In the genomic region with DNA sequence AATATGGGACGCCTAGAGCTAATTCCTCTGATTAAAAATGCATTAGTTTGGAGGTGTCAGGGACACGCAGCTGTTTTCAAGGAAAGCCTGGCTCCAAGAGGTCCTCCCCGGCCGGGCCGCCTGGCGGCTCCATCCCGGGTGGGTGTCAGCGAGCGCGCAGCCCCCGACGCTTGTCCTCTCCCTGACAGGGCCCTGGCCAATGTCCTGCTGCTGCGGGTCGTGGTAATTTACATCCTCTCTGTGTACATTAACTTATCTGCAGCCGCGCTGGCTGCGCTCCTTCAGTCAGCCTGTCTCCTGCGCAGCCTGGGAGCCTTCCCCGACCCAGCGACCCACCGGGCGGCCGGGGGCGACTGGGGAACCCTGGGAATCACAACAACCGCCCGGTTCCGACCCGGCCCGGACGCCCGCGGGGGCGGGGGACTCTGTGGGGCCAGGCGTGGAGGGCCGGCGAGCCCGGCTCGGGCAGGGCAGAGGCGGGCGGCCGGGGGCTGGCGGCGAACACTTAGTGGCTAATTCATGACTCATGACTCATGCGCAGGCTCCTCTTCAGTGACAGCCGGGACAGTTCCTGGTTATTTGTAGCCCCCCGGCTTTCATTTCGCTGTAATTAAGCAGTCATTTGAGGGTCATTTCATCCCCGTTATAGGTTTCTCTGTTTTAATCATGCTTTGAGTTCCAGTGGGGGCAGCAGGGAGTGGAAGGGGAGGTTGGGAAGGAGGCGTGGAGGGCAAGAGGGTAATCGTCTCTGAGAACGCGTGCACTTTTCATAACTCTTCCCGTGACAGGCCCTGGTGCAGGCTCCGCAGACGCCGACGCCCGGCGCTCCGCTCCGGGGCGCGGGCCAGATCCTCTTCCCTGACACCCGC, we compare ENCODE assay signal across 9 cellular contexts.
DNase-seq lines count a peak whose midpoint lies in the region; ATAC-seq and TF ChIP-seq lines count a peak whose summit lies in the region.
"Had no signal": no experiment of that assay in that cellular context is flagged by ENCODE, and none has a peak within 500 bp of the region (broad histone marks: within the 10 kb centered on the region; RNA-seq: fewer than 3 reads in every experiment).

No MANE protein-coding gene starts in this region.

- BruUV-seq in MCF 10A (replicated peaks; lab: Mats Ljungman, UMichigan): no TSS peak

- H3K27ac ChIP-seq in spleen: peak overlapping the region; percentile 72 to 90 (median 84)
- H3K27ac ChIP-seq: KMS-11 had no signal

- peak overlapping the region; percentile 65 for H3K4me3 Mint-ChIP-seq in MCF 10A (ENCODE audit: unreplicated experiment)

- H3K36me3 Mint-ChIP-seq in MCF 10A (ENCODE audit: insufficient read depth, unreplicated experiment): no peaks in the 10 kb centered on the region

- no peaks in the 10 kb centered on the region for H3K27me3 Mint-ChIP-seq in MCF 10A (ENCODE audit: insufficient read depth, unreplicated experiment)

- peaks cover 0 to 25% (median 14%) of the 10 kb centered on the region in 6 donors for H3K4me1 ChIP-seq in spleen

- intact Hi-C loops in MCF 10A (cut with micrococcal nuclease) (loop anchor here (5.0 kb wide), 3 partner anchors 127 to 337 kb away; no protein-coding TSS in a partner anchor), spleen (cut with DNase I; ENCODE audit: low total_unique reads) (loop anchor here (10.0 kb wide), 4 partner anchors 65 to 645 kb away; no protein-coding TSS in a partner anchor)

- H3K4me3 ChIP-seq in spleen: peak overlapping the region; percentile 20 to 66 (median 34)

- H3K9me3 Mint-ChIP-seq in MCF 10A (ENCODE audit: unreplicated experiment): peaks cover 6% of the 10 kb centered on the region

- CTCF ChIA-PET in MCF 10A (lab: Yijun Ruan, JAX): interaction anchor here (0.6 to 0.8 kb wide), 3 partner anchors 638 to 668 kb away, joined by 3 to 8 read pairs (median 3); no protein-coding TSS in a partner anchor

- ATAC-seq in HG03108 (IDR thresholded peaks at IDR 0.05; ENCODE audit: unreplicated experiment): no peak

- no peak for TF ChIP-seq POLR2A in spleen (IDR thresholded peaks at IDR 0.05)

- H3K9me3 ChIP-seq in spleen: no peaks in the 10 kb centered on the region

- no peak overlapping the region for H3K27ac Mint-ChIP-seq in MCF 10A (ENCODE audit: low read depth, unreplicated experiment)

- H3K36me3 ChIP-seq in spleen: no peaks in the 10 kb centered on the region

- H3K4me1 Mint-ChIP-seq in MCF 10A (ENCODE audit: insufficient read depth, unreplicated experiment): peaks cover 22% of the 10 kb centered on the region

- TF ChIP-seq CTCF in MCF 10A (IDR thresholded peaks at IDR 0.05; ENCODE audit: unreplicated experiment): no peak
- peak in 6 of 11 experiments; percentile 9 to 26 (median 11) for TF ChIP-seq CTCF in spleen (IDR thresholded peaks at IDR 0.05 in 8 of 11, conservative IDR thresholded peaks at IDR 0.05 in 3 of 11)

- POLR2A ChIA-PET in MCF 10A (lab: Yijun Ruan, JAX): interaction anchor here (1.1 kb wide), 1 partner anchor 93 kb away, joined by 4 read pairs; no protein-coding TSS in a partner anchor

- peak; percentile 83 for DNase-seq in GM03348 (ENCODE audit: low spot score)
- peak; percentile 8 for DNase-seq in NCI-H748 treated with DMSO at 0.1 percent for 48 hours (lab: John Stamatoyannopoulos, UW)
- no peak for DNase-seq in MCF 10A (ENCODE audit: unreplicated experiment)
- DNase-seq in islet precursor cell: peak; percentile 95
- DNase-seq in spleen: peak; percentile 81
- no peak for DNase-seq in NCI-H2081 (lab: John Stamatoyannopoulos, UW)
- no peak for DNase-seq in NCI-H2029 (lab: John Stamatoyannopoulos, UW)

- 1 to 4% (median 2%) methylated on average over 35 to 64 of the region's 64 CpGs for WGBS in spleen, 5 donors

- peaks cover 0 to 65% (median 14%) of the 10 kb centered on the region in 7 donors for H3K27me3 ChIP-seq in spleen (replicated peaks in 1 of 7)

Comparison
In these comparisons a context has a peak if more than half of its experiments do, and no peak if none do; other contexts are left out.
1. DNase-seq: peak in GM03348 (single experiment), NCI-H748 treated with DMSO at 0.1 percent for 48 hours (single experiment), islet precursor cell (single experiment) and spleen (single experiment); none in MCF 10A (single experiment), NCI-H2081 (0 of 2) and NCI-H2029 (single experiment).